31 cellular contexts compared by ENCODE assay signal in the genomic region with DNA sequence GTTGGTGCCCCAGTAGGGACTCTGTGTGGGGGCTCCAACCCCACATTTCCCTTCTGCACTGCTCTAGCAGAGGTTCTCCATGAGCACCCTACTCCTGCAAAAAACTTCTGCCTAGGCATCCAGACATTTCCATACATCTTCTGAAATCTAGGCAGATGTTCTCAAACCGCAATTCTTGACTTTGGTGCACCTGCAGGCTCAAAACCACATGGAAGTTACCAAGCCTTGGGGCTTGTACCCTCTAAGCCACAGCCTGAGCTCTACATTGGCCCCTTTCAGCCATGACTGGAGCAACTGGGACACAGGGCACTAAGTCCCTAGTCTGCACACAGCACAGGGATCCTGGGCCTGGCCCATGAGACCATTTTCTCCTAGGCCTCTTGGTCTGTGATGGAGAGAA.
"Had no signal": no experiment of that assay in that cellular context is flagged by ENCODE, and none has a peak within 500 bp of the region (broad histone marks: within the 10 kb centered on the region; RNA-seq: fewer than 3 reads in every experiment).

No MANE protein-coding gene starts in this region.

- H3K4me3 ChIP-seq: adrenal gland, ascending aorta, body of pancreas, breast epithelium, cardiac muscle cell had no signal

- H3K27ac ChIP-seq: adrenal gland, ascending aorta, body of pancreas, brain microvascular endothelial cell, breast epithelium, cardiac muscle cell had no signal

- H3K4me1 ChIP-seq: adrenal gland, ascending aorta, body of pancreas, breast epithelium had no signal

- H3K9me3 ChIP-seq: adrenal gland, ascending aorta, body of pancreas, breast epithelium had no signal

- H3K36me3 ChIP-seq: adrenal gland, ascending aorta, brain microvascular endothelial cell, breast epithelium, cardiac muscle cell had no signal

- H3K27me3 ChIP-seq: ascending aorta, body of pancreas, brain microvascular endothelial cell, breast epithelium, cardiac muscle cell had no signal

- DNase-seq: activated effector memory CD4-positive, alpha-beta T cell treated with anti-CD3 and anti-CD28 coated beads, Interleukin-2, amount 50 U/mL, for 16 hours; activated effector memory CD4-positive, alpha-beta T cell treated with Interleukin-2 at 50 U/mL for 16 hours; activated gamma-delta T cell; activated gamma-delta T cell treated with Interleukin-2 at 50 U/mL for 16 hours; activated naive CD4-positive, alpha-beta T cell; activated naive CD4-positive, alpha-beta T cell treated with anti-CD3 and anti-CD28 coated beads for 36 hours; activated naive CD4-positive, alpha-beta T cell treated with anti-CD3 and anti-CD28 coated beads, Interleukin-2, amount 10 ng/mL, durations not matched to agents 7 days and 5 days; activated naive CD4-positive, alpha-beta T cell treated with anti-CD3 and anti-CD28 coated beads, Interleukin-2, amount 50 U/mL, for 16 hours; activated naive CD4-positive, alpha-beta T cell treated with Interleukin-2 at 50 U/mL for 16 hours; activated naive CD8-positive, alpha-beta T cell treated with anti-CD3 and anti-CD28 coated beads for 36 hours; activated naive CD8-positive, alpha-beta T cell treated with anti-CD3 and anti-CD28 coated beads, Interleukin-2, amount 10 ng/mL, durations not matched to agents 7 days and 5 days; activated naive CD8-positive, alpha-beta T cell treated with anti-CD3 and anti-CD28 coated beads, Interleukin-2, amount 50 U/mL, for 24 hours; activated T-cell treated with anti-CD3 and anti-CD28 coated beads, Interleukin-2, amount 50 U/mL, for 24 hours; activated T-cell treated with anti-CD3 and anti-CD28 coated beads, Interleukin-2, amount 50 U/mL, for 4 hours; activated T-cell treated with anti-CD3 and anti-CD28 coated beads, Interleukin-2, amount 50 U/mL, for 48 hours; activated T-cell treated with anti-CD3 and anti-CD28 coated beads, Interleukin-2, amount 50 U/mL, for 72 hours; adrenal gland; amniotic stem cell; amygdala; anterior cingulate cortex; aorta; body of pancreas; brain microvascular endothelial cell; caudate nucleus; central memory CD4-positive, alpha-beta T cell; cerebellar nuclear complex had no signal

- ATAC-seq: activated naive CD4-positive, alpha-beta T cell treated with anti-CD3 and anti-CD28 coated beads, Interleukin-2, amount 50 U/mL, for 72 hours; activated naive CD8-positive, alpha-beta T cell treated with anti-CD3 and anti-CD28 coated beads, Interleukin-2, amount 50 U/mL, for 24 hours; activated T-cell treated with anti-CD3 and anti-CD28 coated beads, Interleukin-2, amount 50 U/mL, for 4 hours; activated T-cell treated with anti-CD3 and anti-CD28 coated beads, Interleukin-2, amount 50 U/mL, for 72 hours; activated T-helper 17 cell treated with anti-CD3 and anti-CD28 coated beads, Interleukin-2, amount 50 U/mL, for 72 hours; body of pancreas had no signal
